Comparison of ENCODE assay signal across 32 cellular contexts in the genomic region with DNA sequence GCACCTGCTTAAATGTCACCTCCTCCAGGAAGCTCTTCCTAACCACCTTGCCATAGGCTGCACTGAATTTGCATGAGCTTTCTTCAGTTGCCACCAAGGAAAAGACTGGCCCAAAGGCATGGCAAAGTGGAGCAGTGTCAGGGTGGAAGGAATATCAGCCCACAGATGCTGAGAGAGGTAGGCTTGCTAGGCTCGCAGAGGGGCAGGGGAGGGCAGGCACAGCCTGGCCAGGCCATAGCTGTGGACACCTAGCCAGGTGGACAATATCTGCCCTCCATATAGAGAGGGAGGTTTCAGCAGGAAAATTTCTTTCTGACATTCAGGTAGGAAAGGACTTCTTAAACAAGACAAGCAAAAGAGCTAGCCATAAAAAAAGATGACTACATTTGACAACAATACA.
"Had no signal": no experiment of that assay in that cellular context is flagged by ENCODE, and none has a peak within 500 bp of the region (broad histone marks: within the 10 kb centered on the region; RNA-seq: fewer than 3 reads in every experiment).

No MANE protein-coding gene starts in this region.

- H3K27me3 ChIP-seq: ascending aorta, breast epithelium, cardiac muscle cell, esophagus muscularis mucosa, foreskin keratinocyte, gastrocnemius medialis had no signal

- DNase-seq: activated B cell treated with CpG ODN at 0.5 μM for 24 hours; activated CD4-positive, alpha-beta T cell treated with anti-CD3 and anti-CD28 coated beads for 48 hours; activated CD4-positive, alpha-beta T cell treated with anti-CD3 and anti-CD28 coated beads, Interleukin-2, amount 50 U/mL, for 1 hour; activated CD4-positive, alpha-beta T cell treated with anti-CD3 and anti-CD28 coated beads, Interleukin-2, amount 50 U/mL, for 48 hours; activated CD8-positive, alpha-beta memory T cell treated with anti-CD3 and anti-CD28 coated beads for 24 hours; activated CD8-positive, alpha-beta T cell treated with anti-CD3 and anti-CD28 coated beads for 36 hours; activated gamma-delta T cell; activated naive CD4-positive, alpha-beta T cell; activated naive CD4-positive, alpha-beta T cell treated with anti-CD3 and anti-CD28 coated beads, Interleukin-2, amount 10 ng/mL, durations not matched to agents 7 days and 5 days; activated T-cell treated with anti-CD3 and anti-CD28 coated beads, Interleukin-2, amount 50 U/mL, for 4 hours; central memory CD4-positive, alpha-beta T cell; cerebellar nuclear complex; cortex of kidney; dermis blood vessel endothelial cell; effector CD4-positive, alpha-beta T cell; effector memory CD8-positive, alpha-beta T cell; erythroblast; foreskin keratinocyte; gastrocnemius medialis; T-helper 1 cell; T-helper 17 cell; T1000; WERI-Rb-1 had no signal

- H3K4me1 Mint-ChIP-seq: activated B cell treated with CpG ODN at 0.5 μM for 24 hours; activated naive CD4-positive, alpha-beta T cell treated with anti-CD3 and anti-CD28 coated beads, Interleukin-2, amount 10 ng/mL, durations not matched to agents 7 days and 5 days; activated naive CD8-positive, alpha-beta T cell treated with anti-CD3 and anti-CD28 coated beads, Interleukin-2, amount 10 ng/mL, durations not matched to agents 7 days and 5 days; activated T-helper 17 cell treated with anti-CD3 and anti-CD28 coated beads, Interleukin-2, amount 50 U/mL, for 72 hours; T-helper 17 cell had no signal

- H3K9me3 Mint-ChIP-seq: activated B cell treated with CpG ODN at 0.5 μM for 24 hours; activated CD8-positive, alpha-beta T cell treated with anti-CD3 and anti-CD28 coated beads for 36 hours; activated naive CD4-positive, alpha-beta T cell treated with anti-CD3 and anti-CD28 coated beads, Interleukin-2, amount 10 ng/mL, durations not matched to agents 7 days and 5 days; activated naive CD4-positive, alpha-beta T cell treated with anti-CD3 and anti-CD28 coated beads, Interleukin-2, amount 50 U/mL, for 72 hours; activated naive CD8-positive, alpha-beta T cell treated with anti-CD3 and anti-CD28 coated beads, Interleukin-2, amount 10 ng/mL, durations not matched to agents 7 days and 5 days; activated T-cell treated with anti-CD3 and anti-CD28 coated beads, Interleukin-2, amount 50 U/mL, for 4 hours; activated T-helper 17 cell treated with anti-CD3 and anti-CD28 coated beads, Interleukin-2, amount 50 U/mL, for 72 hours; effector memory CD8-positive, alpha-beta T cell; T-helper 2 cell treated with Interferon-gamma antibody and Interleukin-4, amounts not matched to agents 5 μg/mL and 100 μg/mL, for 36 hours had no signal

- H3K36me3 ChIP-seq: ascending aorta, breast epithelium, cardiac muscle cell, esophagus muscularis mucosa, gastrocnemius medialis, WERI-Rb-1 had no signal

- H3K4me3 ChIP-seq: ascending aorta, breast epithelium, cardiac muscle cell, esophagus muscularis mucosa, gastrocnemius medialis had no signal

- H3K27ac ChIP-seq: ascending aorta, breast epithelium, cardiac muscle cell, esophagus muscularis mucosa, foreskin keratinocyte, gastrocnemius medialis, WERI-Rb-1 had no signal

- H3K9me3 ChIP-seq: ascending aorta, breast epithelium, esophagus muscularis mucosa, gastrocnemius medialis had no signal

- H3K4me3 Mint-ChIP-seq: activated B cell treated with CpG ODN at 0.5 μM for 24 hours; activated CD8-positive, alpha-beta T cell treated with anti-CD3 and anti-CD28 coated beads for 36 hours; activated naive CD4-positive, alpha-beta T cell treated with anti-CD3 and anti-CD28 coated beads, Interleukin-2, amount 10 ng/mL, durations not matched to agents 7 days and 5 days; activated naive CD8-positive, alpha-beta T cell treated with anti-CD3 and anti-CD28 coated beads, Interleukin-2, amount 10 ng/mL, durations not matched to agents 7 days and 5 days; activated T-cell treated with anti-CD3 and anti-CD28 coated beads, Interleukin-2, amount 50 U/mL, for 4 hours; activated T-helper 17 cell treated with anti-CD3 and anti-CD28 coated beads, Interleukin-2, amount 50 U/mL, for 72 hours; brain; effector memory CD8-positive, alpha-beta T cell; T-helper 17 cell; T-helper 2 cell treated with Interferon-gamma antibody and Interleukin-4, amounts not matched to agents 5 μg/mL and 100 μg/mL, for 36 hours had no signal

- H3K36me3 Mint-ChIP-seq: activated naive CD4-positive, alpha-beta T cell treated with anti-CD3 and anti-CD28 coated beads, Interleukin-2, amount 10 ng/mL, durations not matched to agents 7 days and 5 days; activated naive CD4-positive, alpha-beta T cell treated with anti-CD3 and anti-CD28 coated beads, Interleukin-2, amount 50 U/mL, for 72 hours; activated naive CD8-positive, alpha-beta T cell treated with anti-CD3 and anti-CD28 coated beads, Interleukin-2, amount 10 ng/mL, durations not matched to agents 7 days and 5 days; brain had no signal

- H3K27ac Mint-ChIP-seq: activated B cell treated with CpG ODN at 0.5 μM for 24 hours; activated CD8-positive, alpha-beta T cell treated with anti-CD3 and anti-CD28 coated beads for 36 hours; activated naive CD4-positive, alpha-beta T cell treated with anti-CD3 and anti-CD28 coated beads, Interleukin-2, amount 10 ng/mL, durations not matched to agents 7 days and 5 days; activated naive CD4-positive, alpha-beta T cell treated with anti-CD3 and anti-CD28 coated beads, Interleukin-2, amount 50 U/mL, for 72 hours; activated naive CD8-positive, alpha-beta T cell treated with anti-CD3 and anti-CD28 coated beads, Interleukin-2, amount 10 ng/mL, durations not matched to agents 7 days and 5 days; activated T-helper 17 cell treated with anti-CD3 and anti-CD28 coated beads, Interleukin-2, amount 50 U/mL, for 72 hours; brain; effector memory CD8-positive, alpha-beta T cell; T-helper 17 cell; T-helper 2 cell treated with Interferon-gamma antibody and Interleukin-4, amounts not matched to agents 5 μg/mL and 100 μg/mL, for 36 hours had no signal

- H3K27me3 Mint-ChIP-seq: activated CD8-positive, alpha-beta T cell treated with anti-CD3 and anti-CD28 coated beads for 36 hours had no signal

- H3K4me1 ChIP-seq: ascending aorta, breast epithelium, esophagus muscularis mucosa, foreskin keratinocyte, gastrocnemius medialis had no signal
